Comparison of ENCODE assay signal across 12 cellular contexts in genomic region chr20:8144282-8145245, GRCh38. TPM values are rescaled to one million over a fixed set of nuclear protein-coding genes. Genes with fewer than 3 reads are reported as not detected.
DNase-seq lines count a peak whose midpoint lies in the region; ATAC-seq and TF ChIP-seq lines count a peak whose summit lies in the region.
"Had no signal": no experiment of that assay in that cellular context is flagged by ENCODE, and none has a peak within 500 bp of the region (broad histone marks: within the 10 kb centered on the region; RNA-seq: fewer than 3 reads in every experiment).

No MANE protein-coding gene starts in this region.

- no peak overlapping the region for H3K9ac ChIP-seq in HCT116 (ENCODE audit: low read length)

- DNase-seq in AG10803 (ENCODE audit: low read depth) (peak; percentile 93), HCT116 (ENCODE audit: low read depth, low spot score) (no peak), left ventricle myocardium inferior (no peak), A172 (ENCODE audit: low spot score) (no peak), NCI-H82 (lab: John Stamatoyannopoulos, UW) (no peak)
- DNase-seq in activated CD4-positive, alpha-beta T cell treated with anti-CD3 and anti-CD28 coated beads, Interleukin-2, amount 10 ng/mL, durations not matched to agents 7 days and 5 days, result no peak
- DNase-seq: activated CD4-positive, alpha-beta memory T cell treated with anti-CD3 and anti-CD28 coated beads, Interleukin-2, amount 10 ng/mL, durations not matched to agents 7 days and 5 days; effector CD4-positive, alpha-beta T cell; midbrain had no signal

- ATAC-seq in HCT116, result no peak; the same call in 1 of the 2 replicates
- peak; percentile 68 for ATAC-seq in activated T-helper 17 cell treated with anti-CD3 and anti-CD28 coated beads, Interleukin-2, amount 50 U/mL, for 72 hours (replicated peaks)
- ATAC-seq in HG03045 (IDR thresholded peaks at IDR 0.05; ENCODE audit: unreplicated experiment), result no peak

- H3K9me3 ChIP-seq in HCT116 (ENCODE audit: control insufficient read depth in 1 of 2, insufficient read depth in 1 of 2, low read depth in 1 of 2, low read length in 2 of 2) (no peaks in the 10 kb centered on the region), left ventricle myocardium inferior (replicated peaks) (no peaks in the 10 kb centered on the region)

- CTCF ChIA-PET in HCT116 (lab: Charles Lee), result no interaction called here
- CTCF ChIA-PET in activated CD4-positive, alpha-beta T cell treated with anti-CD3 and anti-CD28 coated beads, Interleukin-2, amount 10 ng/mL, durations not matched to agents 7 days and 5 days (lab: Charles Lee), result interaction anchor here (0.6 kb wide), 1 partner anchor 183 kb away, joined by 3 read pairs; no protein-coding TSS in a partner anchor

- H3K9me3 Mint-ChIP-seq in activated T-helper 17 cell treated with anti-CD3 and anti-CD28 coated beads, Interleukin-2, amount 50 U/mL, for 72 hours, result no peaks in the 10 kb centered on the region
- H3K9me3 Mint-ChIP-seq in activated CD4-positive, alpha-beta T cell treated with anti-CD3 and anti-CD28 coated beads, Interleukin-2, amount 10 ng/mL, durations not matched to agents 7 days and 5 days, result no peaks in the 10 kb centered on the region
- H3K9me3 Mint-ChIP-seq: activated CD4-positive, alpha-beta memory T cell treated with anti-CD3 and anti-CD28 coated beads, Interleukin-2, amount 10 ng/mL, durations not matched to agents 7 days and 5 days had no signal

- H3K4me1 Mint-ChIP-seq in activated T-helper 17 cell treated with anti-CD3 and anti-CD28 coated beads, Interleukin-2, amount 50 U/mL, for 72 hours, result peaks cover 13% of the 10 kb centered on the region
- H3K4me1 Mint-ChIP-seq in activated CD4-positive, alpha-beta T cell treated with anti-CD3 and anti-CD28 coated beads, Interleukin-2, amount 10 ng/mL, durations not matched to agents 7 days and 5 days, result peaks cover 10% of the 10 kb centered on the region

- H3K27me3 ChIP-seq in HCT116 (ENCODE audit: insufficient read depth, low read length) (no peaks in the 10 kb centered on the region), left ventricle myocardium inferior (ENCODE audit: low read depth) (no peaks in the 10 kb centered on the region)

- H3K27me3 Mint-ChIP-seq in activated T-helper 17 cell treated with anti-CD3 and anti-CD28 coated beads, Interleukin-2, amount 50 U/mL, for 72 hours, result no peaks in the 10 kb centered on the region
- H3K27me3 Mint-ChIP-seq in activated CD4-positive, alpha-beta T cell treated with anti-CD3 and anti-CD28 coated beads, Interleukin-2, amount 10 ng/mL, durations not matched to agents 7 days and 5 days, result peaks cover 1% of the 10 kb centered on the region

- no peak overlapping the region for H3K4me3 ChIP-seq in AG10803 (ENCODE audit: low read length)
- H3K4me3 ChIP-seq in HCT116 (replicated peaks in 1 of 2; ENCODE audit: low read depth in 1 of 2, low read length in 2 of 2), result no peak overlapping the region
- no peak overlapping the region for H3K4me3 ChIP-seq in left ventricle myocardium inferior

- H3K27ac ChIP-seq in HCT116 (ENCODE audit: low read depth, low read length) (no peak overlapping the region), left ventricle myocardium inferior (replicated peaks) (peak overlapping the region; percentile 21)

- POLR2A ChIA-PET in HCT116 (lab: Charles Lee), result no interaction called here
- POLR2A ChIA-PET in activated CD4-positive, alpha-beta T cell treated with anti-CD3 and anti-CD28 coated beads, Interleukin-2, amount 10 ng/mL, durations not matched to agents 7 days and 5 days (lab: Charles Lee), result no interaction called here

- H3K4me2 ChIP-seq in HCT116 (ENCODE audit: low read length), result no peak overlapping the region

- no peak for TF ChIP-seq RAD21 in HCT116 (IDR thresholded peaks at IDR 0.05; ENCODE audit: low read depth)

- H2AFZ ChIP-seq in HCT116 (ENCODE audit: low read depth, low read length, poor library complexity, severe bottlenecking), result no peak overlapping the region

- H3K79me2 ChIP-seq in HCT116 (ENCODE audit: insufficient read depth, low read length), result no peaks in the 10 kb centered on the region

- no peak for TF ChIP-seq CTCF in AG10803 (conservative IDR thresholded peaks at IDR 0.05; ENCODE audit: low read length)
- no peak for TF ChIP-seq CTCF in HCT116 (IDR thresholded peaks at IDR 0.05 in 2 of 3, conservative IDR thresholded peaks at IDR 0.05 in 1 of 3; ENCODE audit: borderline replicate concordance in 1 of 3, insufficient read depth in 1 of 3, low read depth in 2 of 3, low read length in 2 of 3)
- no peak for TF ChIP-seq CTCF in left ventricle myocardium inferior (IDR thresholded peaks at IDR 0.05; ENCODE audit: borderline replicate concordance)

- H3K36me3 ChIP-seq in HCT116 (ENCODE audit: control insufficient read depth in 1 of 2, insufficient read depth in 2 of 2, low read length in 2 of 2), result no peaks in the 10 kb centered on the region
- H3K36me3 ChIP-seq in left ventricle myocardium inferior, result no peaks in the 10 kb centered on the region

- no peaks in the 10 kb centered on the region for H3K36me3 Mint-ChIP-seq in activated T-helper 17 cell treated with anti-CD3 and anti-CD28 coated beads, Interleukin-2, amount 50 U/mL, for 72 hours (ENCODE audit: low read depth)
- H3K36me3 Mint-ChIP-seq in activated CD4-positive, alpha-beta T cell treated with anti-CD3 and anti-CD28 coated beads, Interleukin-2, amount 10 ng/mL, durations not matched to agents 7 days and 5 days (ENCODE audit: low read depth), result no peaks in the 10 kb centered on the region

- RAD21 ChIA-PET in HCT116 (lab: Charles Lee; ENCODE audit: low non-redundant PET in 1 of 2, low total read pairs in 2 of 2, uncharacterized antibody in 2 of 2, unreplicated experiment in 2 of 2), result no interaction called here

- H4K20me1 ChIP-seq in HCT116 (ENCODE audit: insufficient read depth), result no peaks in the 10 kb centered on the region

- H3K27ac Mint-ChIP-seq in activated T-helper 17 cell treated with anti-CD3 and anti-CD28 coated beads, Interleukin-2, amount 50 U/mL, for 72 hours, result peak overlapping the region; percentile 46
- H3K27ac Mint-ChIP-seq in activated CD4-positive, alpha-beta T cell treated with anti-CD3 and anti-CD28 coated beads, Interleukin-2, amount 10 ng/mL, durations not matched to agents 7 days and 5 days, result no peak overlapping the region
- H3K27ac Mint-ChIP-seq: activated CD4-positive, alpha-beta memory T cell treated with anti-CD3 and anti-CD28 coated beads, Interleukin-2, amount 10 ng/mL, durations not matched to agents 7 days and 5 days had no signal

- H3K4me1 ChIP-seq in HCT116 (ENCODE audit: control insufficient read depth in 1 of 2, insufficient read depth in 2 of 2, low read length in 2 of 2), result no peaks in the 10 kb centered on the region
- peaks cover 52% of the 10 kb centered on the region for H3K4me1 ChIP-seq in left ventricle myocardium inferior

- H3K9me2 ChIP-seq in HCT116 (ENCODE audit: insufficient read depth), result no peaks in the 10 kb centered on the region

- no peak for TF ChIP-seq POLR2A in HCT116 (IDR thresholded peaks at IDR 0.05; ENCODE audit: borderline replicate concordance, extremely low read depth, insufficient read depth, insufficient read length)

- no TSS peak for BruUV-seq in HCT116 (replicated peaks; lab: Mats Ljungman, UMichigan)

- peak overlapping the region; percentile 56 for H3K4me3 Mint-ChIP-seq in activated T-helper 17 cell treated with anti-CD3 and anti-CD28 coated beads, Interleukin-2, amount 50 U/mL, for 72 hours
- H3K4me3 Mint-ChIP-seq in activated CD4-positive, alpha-beta T cell treated with anti-CD3 and anti-CD28 coated beads, Interleukin-2, amount 10 ng/mL, durations not matched to agents 7 days and 5 days, result no peak overlapping the region
- H3K4me3 Mint-ChIP-seq: activated CD4-positive, alpha-beta memory T cell treated with anti-CD3 and anti-CD28 coated beads, Interleukin-2, amount 10 ng/mL, durations not matched to agents 7 days and 5 days had no signal

- intact Hi-C loops in HCT116 (cut with micrococcal nuclease) (no loop called here), left ventricle myocardium inferior (cut with micrococcal nuclease) (no loop called here)

TF ChIP-seq in HCT116, 20 proteins besides CTCF, POLR2A, EP300 and RAD21:
- TF ChIP-seq ZNF274 (IDR thresholded peaks at IDR 0.05; ENCODE audit: low read depth, low read length), result no peak
- no peak for TF ChIP-seq YY1 (IDR thresholded peaks at IDR 0.05; ENCODE audit: extremely low read depth, insufficient replicate concordance, low read depth, low read length)
- TF ChIP-seq ELF1 (IDR thresholded peaks at IDR 0.05; ENCODE audit: borderline replicate concordance, low read depth), result no peak
- TF ChIP-seq TCF7L2 (IDR thresholded peaks at IDR 0.05; ENCODE audit: borderline replicate concordance, extremely low read depth, insufficient read depth, insufficient read length), result no peak
- peak; percentile 43 for TF ChIP-seq CEBPB (IDR thresholded peaks at IDR 0.05; ENCODE audit: low read depth)
- no peak for TF ChIP-seq EZH2phosphoT487 (IDR thresholded peaks at IDR 0.05; ENCODE audit: borderline replicate concordance)

RNA-seq across cellular contexts. Expression of gene PLCB1, which starts 12.5 kb away (rescaled TPM):
- total RNA-seq in HCT116 (2021; ENCODE audit: unreplicated experiment) (15.8 TPM), left ventricle myocardium inferior (6.0 TPM)
- polyA plus RNA-seq in HCT116 (2012), result 3.5 and 4.3 TPM in 2 replicates
- total RNA-seq in activated T-helper 17 cell treated with anti-CD3 and anti-CD28 coated beads, Interleukin-2, amount 50 U/mL, for 72 hours, result 1 to 10 TPM; 1.8 to 3.0 TPM
- 0.41 and 0.43 TPM in 2 replicates for total RNA-seq in A172 (2014; rRNA removed; shearing (Covaris generic))
- total RNA-seq in activated CD4-positive, alpha-beta T cell treated with anti-CD3 and anti-CD28 coated beads, Interleukin-2, amount 10 ng/mL, durations not matched to agents 7 days and 5 days, result 1 to 10 TPM; 1.0 to 1.2 TPM
- total RNA-seq: G401 had no signal
